ENCODE assay signal across 21 cellular contexts in genomic region chr5:143888912-143889311, GRCh38.
"Had no signal": no experiment of that assay in that cellular context is flagged by ENCODE, and none has a peak within 500 bp of the region (broad histone marks: within the 10 kb centered on the region; RNA-seq: fewer than 3 reads in every experiment).

No MANE protein-coding gene starts in this region.

- H3K27me3 ChIP-seq: brain microvascular endothelial cell, suprapubic skin, upper lobe of left lung had no signal

- H3K27ac ChIP-seq: suprapubic skin, upper lobe of left lung had no signal

- H3K9me3 ChIP-seq: suprapubic skin, upper lobe of left lung had no signal

- FAIRE-seq: endothelial cell of umbilical vein, TTC549 had no signal

- ATAC-seq: activated CD8-positive, alpha-beta T cell treated with anti-CD3 and anti-CD28 coated beads for 36 hours; activated T-cell treated with anti-CD3 and anti-CD28 coated beads, Interleukin-2, amount 50 U/mL, for 72 hours; naive thymus-derived CD4-positive, alpha-beta T cell; stimulated activated naive CD8-positive, alpha-beta T cell treated with anti-CD3 and anti-CD28 coated beads, Interleukin-15, Interleukin-2, amounts not matched to agents 100 U/mL and 50 U/mL, for 24 hours; WTC11 had no signal

- H3K36me3 ChIP-seq: brain microvascular endothelial cell, suprapubic skin, upper lobe of left lung had no signal

- H3K4me3 ChIP-seq: lung, suprapubic skin, upper lobe of left lung had no signal

- DNase-seq: activated CD4-positive, alpha-beta T cell treated with anti-CD3 and anti-CD28 coated beads for 48 hours; activated CD8-positive, alpha-beta T cell treated with anti-CD3 and anti-CD28 coated beads for 36 hours; activated gamma-delta T cell treated with Interleukin-2 at 50 U/mL for 16 hours; activated T-cell treated with anti-CD3 and anti-CD28 coated beads, Interleukin-2, amount 50 U/mL, for 72 hours; amygdala; effector CD8-positive, alpha-beta T cell; foreskin melanocyte; head of caudate nucleus; left cardiac atrium; naive thymus-derived CD4-positive, alpha-beta T cell; posterior cingulate gyrus; retina; stimulated activated naive CD8-positive, alpha-beta T cell treated with anti-CD3 and anti-CD28 coated beads, Interleukin-15, Interleukin-2, amounts not matched to agents 100 U/mL and 50 U/mL, for 24 hours; SW 1271; upper lobe of left lung had no signal
